ENCODE assay signal across 1 cellular context in genomic region chr16:29893553-29893952, GRCh38.
TF ChIP-seq lines count a peak whose summit lies in the region.

No MANE protein-coding gene starts in this region.

TF ChIP-seq in K562, 482 proteins besides CTCF, POLR2A, EP300 and RAD21 (continued from another document):
- TF ChIP-seq CUX1 (CRISPR knock-in tag; IDR thresholded peaks at IDR 0.05), result no peak
- TF ChIP-seq ZNF592 (IDR thresholded peaks at IDR 0.05), result no peak
- peak; percentile 87 for TF ChIP-seq CBFA2T2 (conservative IDR thresholded peaks at IDR 0.05)
- TF ChIP-seq CBFA2T3 (IDR thresholded peaks at IDR 0.05), result peak; percentile 93
- TF ChIP-seq ATF1 (CRISPR knock-in tag; IDR thresholded peaks at IDR 0.05), result no peak
- TF ChIP-seq ATF1 (tag; IDR thresholded peaks at IDR 0.05), result no peak
- no peak for TF ChIP-seq ZNF175 (CRISPR knock-in tag; IDR thresholded peaks at IDR 0.05; ENCODE audit: low read depth)
- no peak for TF ChIP-seq POLR2B (IDR thresholded peaks at IDR 0.05; ENCODE audit: low read depth, partially characterized antibody)
- no peak for TF ChIP-seq U2AF1 (optimal IDR thresholded peaks at IDR 0.05; ENCODE audit: low read depth, low read length)
- TF ChIP-seq HNRNPUL1 (IDR thresholded peaks at IDR 0.05; ENCODE audit: low read length), result no peak
TF ChIP-seq in K562: peak in this region for 31.
